In genomic region chr1:2874207-2875165, GRCh38 we compare ENCODE assay signal across 19 cellular contexts.
DNase-seq lines count a peak whose midpoint lies in the region; ATAC-seq, FAIRE-seq and TF ChIP-seq lines count a peak whose summit lies in the region.
"Had no signal": no experiment of that assay in that cellular context is flagged by ENCODE, and none has a peak within 500 bp of the region (broad histone marks: within the 10 kb centered on the region; RNA-seq: fewer than 3 reads in every experiment).

No MANE protein-coding gene starts in this region.

- H3K4me3 ChIP-seq in A549 = no peak overlapping the region
- H3K4me3 ChIP-seq in testis = no peak overlapping the region
- peak overlapping the region in 1 of 4 donors; percentile 20 for H3K4me3 ChIP-seq in transverse colon
- H3K4me3 ChIP-seq: PC-9 had no signal

- TF ChIP-seq CTCF in A549 (IDR thresholded peaks at IDR 0.05) = no peak
- no peak for TF ChIP-seq CTCF in testis (IDR thresholded peaks at IDR 0.05)
- TF ChIP-seq CTCF in transverse colon (IDR thresholded peaks at IDR 0.05) = no peak

- DNase-seq in A549 (ENCODE audit: low read depth in 1 of 2, low spot score in 1 of 2) (no peak), M059J (ENCODE audit: low read depth) (peak; percentile 8), globus pallidus (ENCODE audit: low spot score) (peak; percentile 10), testis (peak; percentile 30), transverse colon (no peak), NCI-H1417 (lab: John Stamatoyannopoulos, UW) (no peak)
- DNase-seq: COR-L47, DMS153, EL, H9, KG1, NCI-H1092, NCI-H2107, NCI-H2227 treated with DMSO at 0.1 percent for 48 hours, NCI-H524, PC-9, SK-N-SH had no signal

- TF ChIP-seq RAD21 in A549 (conservative IDR thresholded peaks at IDR 0.05 in 1 of 2, IDR thresholded peaks at IDR 0.05 in 1 of 2) = no peak

- POLR2A ChIA-PET in A549 (lab: Yijun Ruan, JAX) = no interaction called here

- 19% methylated on average over 11 of the region's 25 CpGs for WGBS in A549 (ENCODE audit: missing lambda C conversion rate)
- 45 to 57% methylated on average over 10 to 25 of the region's 25 CpGs for WGBS in testis, 2 donors
- WGBS in transverse colon (ENCODE audit: low coverage in 1 of 2), 2 donors = 53 to 88% methylated on average over 5 to 24 of the region's 25 CpGs

- H3K4me1 ChIP-seq in A549 (no peaks in the 10 kb centered on the region), testis (no peaks in the 10 kb centered on the region), transverse colon (peaks cover 0 to 15% (median 0%) of the 10 kb centered on the region in 4 donors)

- CTCF ChIA-PET in A549 (lab: Yijun Ruan, JAX) = no interaction called here

- ATAC-seq in A549 (no peak), HG02759 (IDR thresholded peaks at IDR 0.05; ENCODE audit: unreplicated experiment) (no peak)

- TF ChIP-seq POLR2A in A549 (IDR thresholded peaks at IDR 0.05; ENCODE audit: low read length) (no peak), testis (IDR thresholded peaks at IDR 0.05) (no peak), transverse colon (IDR thresholded peaks at IDR 0.05) (no peak)

- H3K9me3 ChIP-seq in A549 (peaks cover 7% of the 10 kb centered on the region; the same call in 2 of the 3 replicates), testis (no peaks in the 10 kb centered on the region), transverse colon (peaks cover 10 to 11% of the 10 kb centered on the region in 2 donors)
- H3K9me3 ChIP-seq: SK-N-SH had no signal

- FAIRE-seq in A549 (lab: Jason Lieb, UNC) = no peak
- FAIRE-seq: GM19239 had no signal

- no peaks in the 10 kb centered on the region for H3K27me3 ChIP-seq in testis
- H3K27me3 ChIP-seq in transverse colon = peaks cover 12% of the 10 kb centered on the region

- in situ Hi-C loops in transverse colon (cut with MboI; ENCODE audit: low pct_ligation_motif_present in 1 of 4, low pct_unique_long_range_greater_than_20kb in 1 of 4, low sequenced_read_pairs in 3 of 4) = no loop called here

- intact Hi-C loops in testis (cut with DNase I; ENCODE audit: low total_unique reads) = no loop called here
- intact Hi-C loops in transverse colon (cut with DNase I; ENCODE audit: low total_unique reads) = loop anchor here (10.0 kb wide), 1 partner anchor 540 kb away; no protein-coding TSS in a partner anchor

- H3K4me2 ChIP-seq in A549 = no peak overlapping the region
- H3K4me2 ChIP-seq: PC-9, SK-N-SH had no signal

- H3K27ac ChIP-seq in A549 (no peak overlapping the region), testis (peak overlapping the region in 1 of 2 donors; percentile 16), transverse colon (no peak overlapping the region)
- H3K27ac ChIP-seq: PC-9 had no signal

- H3K36me3 ChIP-seq in testis (ENCODE audit: low read depth, missing control alignments) = no peaks in the 10 kb centered on the region
- H3K36me3 ChIP-seq in transverse colon = no peaks in the 10 kb centered on the region

- TF ChIP-seq EP300 in A549 (IDR thresholded peaks at IDR 0.05) = no peak
- no peak for TF ChIP-seq EP300 in transverse colon (IDR thresholded peaks at IDR 0.05; ENCODE audit: low read depth)

TF ChIP-seq in A549, 52 proteins besides CTCF, POLR2A, EP300 and RAD21:
- TF ChIP-seq ZFP36 (IDR thresholded peaks at IDR 0.05; ENCODE audit: borderline replicate concordance, partially characterized antibody) (peak; percentile 56), KDM5A (IDR thresholded peaks at IDR 0.05) (no peak), BHLHE40 (IDR thresholded peaks at IDR 0.05; ENCODE audit: low read depth, low read length) (no peak), NR3C1 (IDR thresholded peaks at IDR 0.05) (no peak), USF2 (IDR thresholded peaks at IDR 0.05) (no peak)

Comparison
In these comparisons a context has a peak if more than half of its experiments do, and no peak if none do; other contexts are left out.
1. DNase-seq: peak in M059J (single experiment), globus pallidus (single experiment) and testis (single experiment); none in A549 (0 of 2), transverse colon (single experiment) and NCI-H1417 (0 of 3).